Comparison of ENCODE assay signal across 1 cellular context in the genomic region with DNA sequence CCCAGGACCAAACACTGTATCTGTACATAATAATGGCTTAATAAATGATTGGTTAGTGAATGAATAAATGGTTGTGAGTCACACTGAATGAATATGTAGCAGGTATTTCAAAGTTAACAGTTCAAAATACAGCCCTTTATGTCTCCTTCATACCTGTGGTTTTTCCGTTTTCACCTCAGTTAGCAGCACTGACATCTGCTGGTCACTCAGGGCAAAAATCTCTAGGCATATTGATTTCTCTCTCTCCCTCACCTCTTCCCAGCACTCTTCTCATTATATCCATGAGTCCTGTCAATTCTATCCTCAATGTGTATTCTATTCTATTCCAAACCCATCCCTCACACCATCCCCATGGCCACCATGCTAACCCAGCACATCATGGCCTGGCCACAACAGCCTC.
TF ChIP-seq lines count a peak whose summit lies in the region.

No MANE protein-coding gene starts in this region.

TF ChIP-seq in WTC11, 78 proteins besides CTCF, POLR2A, EP300 and RAD21 (continued from another document):
- no peak for TF ChIP-seq PRDM15 (CRISPR knock-in tag; IDR thresholded peaks at IDR 0.05)
- no peak for TF ChIP-seq EMX1 (CRISPR knock-in tag; IDR thresholded peaks at IDR 0.05)
- no peak for TF ChIP-seq KAT7 (CRISPR knock-in tag; IDR thresholded peaks at IDR 0.05; ENCODE audit: borderline replicate concordance)
- TF ChIP-seq SOX15 (CRISPR knock-in tag; IDR thresholded peaks at IDR 0.05): no peak
- no peak for TF ChIP-seq ESRRA (CRISPR knock-in tag; IDR thresholded peaks at IDR 0.05; ENCODE audit: borderline replicate concordance)
